1 cellular context compared by ENCODE assay signal in the genomic region with DNA sequence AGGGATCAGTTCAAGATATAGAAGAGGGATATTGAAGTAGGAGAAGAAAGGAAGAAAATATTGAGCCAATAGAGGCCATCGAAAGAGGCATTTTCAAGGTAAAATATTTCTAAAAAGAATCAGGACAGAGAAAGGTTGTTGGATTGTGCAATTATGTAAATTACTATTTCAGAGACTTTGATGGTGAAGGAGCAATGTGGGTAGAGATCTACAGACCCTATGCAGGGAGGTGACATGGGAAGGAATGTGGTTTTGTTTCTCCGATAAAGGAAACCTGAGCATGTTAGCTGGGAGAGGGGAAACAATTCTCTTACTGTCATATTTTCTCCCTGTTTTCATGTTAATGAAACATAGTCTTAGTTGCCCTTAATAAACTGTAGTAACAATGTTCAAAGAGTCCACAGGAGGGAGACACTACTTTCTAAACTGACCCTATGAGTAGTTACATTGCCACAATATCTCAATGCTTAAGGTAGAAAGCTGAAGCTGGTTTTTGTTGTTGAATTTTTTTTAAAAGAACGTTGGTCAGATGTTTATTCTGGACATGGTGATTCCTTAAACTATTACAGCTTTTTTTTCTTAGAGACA.
TF ChIP-seq lines count a peak whose summit lies in the region.

No MANE protein-coding gene starts in this region.

TF ChIP-seq in endothelial cell of umbilical vein, 7 proteins besides CTCF, POLR2A, EP300 and RAD21:
- TF ChIP-seq GATA2 (IDR thresholded peaks at IDR 0.05; ENCODE audit: insufficient read depth, insufficient read length, low read depth, low read length) (no peak), JUN (IDR thresholded peaks at IDR 0.05; ENCODE audit: borderline replicate concordance, insufficient read depth, insufficient read length, low read depth) (no peak), EZH2 (IDR thresholded peaks at IDR 0.05; ENCODE audit: borderline replicate concordance, low read depth, low read length, severe bottlenecking) (no peak), MYC (IDR thresholded peaks at IDR 0.05; ENCODE audit: low read depth, low read length) (no peak), FOS (IDR thresholded peaks at IDR 0.05; ENCODE audit: borderline replicate concordance, insufficient read depth, low read length) (no peak), POLR2AphosphoS5 (IDR thresholded peaks at IDR 0.05; ENCODE audit: insufficient read depth, low read depth, low read length) (no peak)
- TF ChIP-seq, protein P1, sequence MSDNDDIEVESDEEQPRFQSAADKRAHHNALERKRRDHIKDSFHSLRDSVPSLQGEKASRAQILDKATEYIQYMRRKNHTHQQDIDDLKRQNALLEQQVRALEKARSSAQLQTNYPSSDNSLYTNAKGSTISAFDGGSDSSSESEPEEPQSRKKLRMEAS (IDR thresholded peaks at IDR 0.05; ENCODE audit: insufficient read depth, insufficient read length): no peak
